ENCODE assay signal across 1 cellular context in the genomic region with DNA sequence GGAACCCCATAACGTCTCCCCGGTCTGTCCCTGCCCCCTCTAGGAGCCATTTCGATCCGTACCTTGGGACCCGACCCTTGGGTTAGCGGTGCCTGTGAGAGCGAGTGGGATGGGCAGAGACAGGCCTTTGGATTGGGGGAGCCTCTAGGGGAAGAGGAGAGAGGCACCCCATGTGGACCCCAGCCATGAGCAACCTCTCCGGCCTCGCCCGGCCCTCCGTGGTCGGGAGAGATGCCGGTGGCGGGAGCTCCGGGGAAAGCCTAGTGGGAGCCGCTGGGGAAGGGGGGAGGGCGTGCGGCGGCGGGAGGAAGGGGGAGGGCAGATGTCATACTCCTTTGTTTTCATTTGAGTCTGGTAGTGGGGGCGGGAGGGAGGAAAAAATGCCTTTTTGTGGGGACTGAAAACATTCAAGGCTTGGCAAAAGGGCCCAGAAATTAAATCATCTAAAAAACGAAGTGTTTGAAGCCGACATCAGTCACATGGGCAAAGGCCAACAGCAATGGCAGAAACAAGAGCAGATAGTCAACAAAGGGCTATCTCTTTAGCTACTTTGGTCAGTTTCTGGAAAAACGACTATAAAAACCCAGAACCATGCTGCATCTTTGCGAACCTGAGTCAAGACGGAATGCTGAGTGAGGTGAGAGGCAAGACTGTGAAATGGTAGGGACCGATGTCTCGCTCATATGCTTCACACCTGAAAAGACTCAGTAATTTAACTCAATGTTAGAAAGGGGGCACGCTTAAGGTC.
TF ChIP-seq lines count a peak whose summit lies in the region.

No MANE protein-coding gene starts in this region.

TF ChIP-seq in K562, 482 proteins besides CTCF, POLR2A, EP300 and RAD21 (continued from another document):
- TF ChIP-seq SMAD2 (IDR thresholded peaks at IDR 0.05; ENCODE audit: low read depth, low read length) (no peak), SAP30 (IDR thresholded peaks at IDR 0.05; ENCODE audit: borderline replicate concordance, insufficient read depth, low read depth, low read length, poor library complexity, severe bottlenecking) (no peak), MAZ (CRISPR knock-in tag; conservative IDR thresholded peaks at IDR 0.05 in 1 of 2, IDR thresholded peaks at IDR 0.05 in 1 of 2) (peak in 1 of 2 experiments; percentile 27; a peak in 2 of 4 replicates), EP400 (IDR thresholded peaks at IDR 0.05) (peak; percentile 40; the same call in 1 of the 2 replicates), ZNF224 (CRISPR knock-in tag; IDR thresholded peaks at IDR 0.05) (no peak), ZNF212 (CRISPR knock-in tag; IDR thresholded peaks at IDR 0.05) (no peak), CBFB (CRISPR knock-in tag; IDR thresholded peaks at IDR 0.05) (no peak), DMBX1 (CRISPR knock-in tag; IDR thresholded peaks at IDR 0.05; ENCODE audit: borderline replicate concordance) (no peak), ZNF655 (CRISPR knock-in tag; IDR thresholded peaks at IDR 0.05) (no peak), TBP (optimal IDR thresholded peaks at IDR 0.05; ENCODE audit: low read depth, low read length) (peak; percentile 13), ZFPM2 (CRISPR knock-in tag; IDR thresholded peaks at IDR 0.05) (no peak), PHB2 (IDR thresholded peaks at IDR 0.05; ENCODE audit: low read depth) (no peak), UBTF (IDR thresholded peaks at IDR 0.05; ENCODE audit: borderline replicate concordance in 1 of 2, low read depth in 2 of 2, low read length in 2 of 2) (no peak), ZBTB5 (IDR thresholded peaks at IDR 0.05) (no peak), POLR2AphosphoS5 (IDR thresholded peaks at IDR 0.05; ENCODE audit: control insufficient read depth, insufficient read depth, low read depth, low read length) (peak; percentile 72; the same call in 1 of the 2 replicates), ZNF589 (CRISPR knock-in tag; IDR thresholded peaks at IDR 0.05; ENCODE audit: low read depth) (no peak), NR2C2 (CRISPR knock-in tag; IDR thresholded peaks at IDR 0.05) (no peak), NR2C2 (tag; IDR thresholded peaks at IDR 0.05) (no peak), ZNF41 (CRISPR knock-in tag; conservative IDR thresholded peaks at IDR 0.05) (no peak), GABPB1 (CRISPR knock-in tag; IDR thresholded peaks at IDR 0.05) (peak; percentile 61; the same call in 1 of the 2 replicates), RFX7 (CRISPR knock-in tag; IDR thresholded peaks at IDR 0.05) (no peak), KDM1A (IDR thresholded peaks at IDR 0.05) (peak in 1 of 2 experiments; percentile 87; a peak in 2 of 4 replicates), CBX5 (IDR thresholded peaks at IDR 0.05; ENCODE audit: borderline replicate concordance, low read depth) (no peak), MCM7 (IDR thresholded peaks at IDR 0.05) (no peak), MYNN (IDR thresholded peaks at IDR 0.05) (no peak), MYNN (CRISPR knock-in tag; IDR thresholded peaks at IDR 0.05) (no peak), ZNF561 (CRISPR knock-in tag; conservative IDR thresholded peaks at IDR 0.05) (no peak), HNRNPLL (IDR thresholded peaks at IDR 0.05; ENCODE audit: low read depth, low read length, poor library complexity, severe bottlenecking) (no peak), PHF8 (IDR thresholded peaks at IDR 0.05; ENCODE audit: borderline replicate concordance, low read length) (no peak)
- TF ChIP-seq, protein P1, sequence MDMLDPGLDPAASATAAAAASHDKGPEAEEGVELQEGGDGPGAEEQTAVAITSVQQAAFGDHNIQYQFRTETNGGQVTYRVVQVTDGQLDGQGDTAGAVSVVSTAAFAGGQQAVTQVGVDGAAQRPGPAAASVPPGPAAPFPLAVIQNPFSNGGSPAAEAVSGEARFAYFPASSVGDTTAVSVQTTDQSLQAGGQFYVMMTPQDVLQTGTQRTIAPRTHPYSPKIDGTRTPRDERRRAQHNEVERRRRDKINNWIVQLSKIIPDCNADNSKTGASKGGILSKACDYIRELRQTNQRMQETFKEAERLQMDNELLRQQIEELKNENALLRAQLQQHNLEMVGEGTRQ (CRISPR knock-in tag; IDR thresholded peaks at IDR 0.05) = peak; percentile 29; the same call in 1 of the 2 replicates
- TF ChIP-seq, protein P2, sequence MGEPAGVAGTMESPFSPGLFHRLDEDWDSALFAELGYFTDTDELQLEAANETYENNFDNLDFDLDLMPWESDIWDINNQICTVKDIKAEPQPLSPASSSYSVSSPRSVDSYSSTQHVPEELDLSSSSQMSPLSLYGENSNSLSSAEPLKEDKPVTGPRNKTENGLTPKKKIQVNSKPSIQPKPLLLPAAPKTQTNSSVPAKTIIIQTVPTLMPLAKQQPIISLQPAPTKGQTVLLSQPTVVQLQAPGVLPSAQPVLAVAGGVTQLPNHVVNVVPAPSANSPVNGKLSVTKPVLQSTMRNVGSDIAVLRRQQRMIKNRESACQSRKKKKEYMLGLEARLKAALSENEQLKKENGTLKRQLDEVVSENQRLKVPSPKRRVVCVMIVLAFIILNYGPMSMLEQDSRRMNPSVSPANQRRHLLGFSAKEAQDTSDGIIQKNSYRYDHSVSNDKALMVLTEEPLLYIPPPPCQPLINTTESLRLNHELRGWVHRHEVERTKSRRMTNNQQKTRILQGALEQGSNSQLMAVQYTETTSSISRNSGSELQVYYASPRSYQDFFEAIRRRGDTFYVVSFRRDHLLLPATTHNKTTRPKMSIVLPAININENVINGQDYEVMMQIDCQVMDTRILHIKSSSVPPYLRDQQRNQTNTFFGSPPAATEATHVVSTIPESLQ (CRISPR knock-in tag; IDR thresholded peaks at IDR 0.05) = peak; percentile 70; the same call in 1 of the 2 replicates
- TF ChIP-seq, protein P3, sequence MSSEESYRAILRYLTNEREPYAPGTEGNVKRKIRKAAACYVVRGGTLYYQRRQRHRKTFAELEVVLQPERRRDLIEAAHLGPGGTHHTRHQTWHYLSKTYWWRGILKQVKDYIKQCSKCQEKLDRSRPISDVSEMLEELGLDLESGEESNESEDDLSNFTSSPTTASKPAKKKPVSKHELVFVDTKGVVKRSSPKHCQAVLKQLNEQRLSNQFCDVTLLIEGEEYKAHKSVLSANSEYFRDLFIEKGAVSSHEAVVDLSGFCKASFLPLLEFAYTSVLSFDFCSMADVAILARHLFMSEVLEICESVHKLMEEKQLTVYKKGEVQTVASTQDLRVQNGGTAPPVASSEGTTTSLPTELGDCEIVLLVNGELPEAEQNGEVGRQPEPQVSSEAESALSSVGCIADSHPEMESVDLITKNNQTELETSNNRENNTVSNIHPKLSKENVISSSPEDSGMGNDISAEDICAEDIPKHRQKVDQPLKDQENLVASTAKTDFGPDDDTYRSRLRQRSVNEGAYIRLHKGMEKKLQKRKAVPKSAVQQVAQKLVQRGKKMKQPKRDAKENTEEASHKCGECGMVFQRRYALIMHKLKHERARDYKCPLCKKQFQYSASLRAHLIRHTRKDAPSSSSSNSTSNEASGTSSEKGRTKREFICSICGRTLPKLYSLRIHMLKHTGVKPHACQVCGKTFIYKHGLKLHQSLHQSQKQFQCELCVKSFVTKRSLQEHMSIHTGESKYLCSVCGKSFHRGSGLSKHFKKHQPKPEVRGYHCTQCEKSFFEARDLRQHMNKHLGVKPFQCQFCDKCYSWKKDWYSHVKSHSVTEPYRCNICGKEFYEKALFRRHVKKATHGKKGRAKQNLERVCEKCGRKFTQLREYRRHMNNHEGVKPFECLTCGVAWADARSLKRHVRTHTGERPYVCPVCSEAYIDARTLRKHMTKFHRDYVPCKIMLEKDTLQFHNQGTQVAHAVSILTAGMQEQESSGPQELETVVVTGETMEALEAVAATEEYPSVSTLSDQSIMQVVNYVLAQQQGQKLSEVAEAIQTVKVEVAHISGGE (CRISPR knock-in tag; IDR thresholded peaks at IDR 0.05) = 0 out of 6 replicates have a peak, but pooled peaks of 1 of the 3 experiments have one; percentile 21
